ENCODE assay signal across 10 cellular contexts in the genomic region with DNA sequence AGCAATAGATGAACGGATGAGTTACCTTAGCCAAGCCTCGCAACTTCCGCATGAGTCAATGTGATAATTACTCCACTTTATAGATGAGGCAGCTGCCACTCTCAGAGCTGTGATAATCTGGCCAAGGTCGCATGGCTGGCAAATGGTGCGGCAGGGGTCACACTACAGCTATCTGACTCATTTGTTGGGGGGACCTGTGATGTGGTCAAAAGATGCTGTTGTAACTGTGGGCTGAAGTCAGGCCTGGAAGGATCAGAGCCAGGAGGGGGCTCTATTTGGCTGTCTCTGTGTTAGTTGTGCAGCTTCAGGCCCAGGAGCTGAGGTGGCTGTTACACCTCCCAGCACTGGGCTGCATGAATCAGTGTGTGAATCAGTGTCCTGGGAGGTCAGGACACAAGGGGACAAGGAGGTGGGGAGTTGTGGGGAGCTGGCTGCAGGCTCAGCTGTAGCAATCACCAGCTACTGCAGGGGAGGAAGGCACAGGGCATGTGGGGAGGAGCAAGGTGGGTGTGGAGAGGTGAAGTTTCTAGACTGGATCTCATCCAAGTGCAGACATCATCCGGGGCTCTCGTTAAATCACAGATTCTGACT. TPM values are rescaled to one million over a fixed set of nuclear protein-coding genes. Genes with fewer than 3 reads are reported as not detected.
DNase-seq lines count a peak whose midpoint lies in the region; ATAC-seq and TF ChIP-seq lines count a peak whose summit lies in the region.
"Had no signal": no experiment of that assay in that cellular context is flagged by ENCODE, and none has a peak within 500 bp of the region (broad histone marks: within the 10 kb centered on the region; RNA-seq: fewer than 3 reads in every experiment).

No MANE protein-coding gene starts in this region.

- H3K36me3 Mint-ChIP-seq in brain, result no peaks in the 10 kb centered on the region

- ATAC-seq in mucosa of descending colon, result peak; percentile 90

- peaks cover 17% of the 10 kb centered on the region for H3K4me1 Mint-ChIP-seq in brain

- no peaks in the 10 kb centered on the region for H3K36me3 ChIP-seq in mucosa of descending colon (ENCODE audit: low read depth)

- H3K9me3 Mint-ChIP-seq in brain, result peaks cover 0 to 3% (median 0%) of the 10 kb centered on the region in 5 experiments

- H3K4me1 ChIP-seq in mucosa of descending colon (ENCODE audit: low read depth), result peaks cover 21% of the 10 kb centered on the region

- no peaks in the 10 kb centered on the region for H3K9me3 ChIP-seq in mucosa of descending colon

- no peak overlapping the region for H3K4me3 ChIP-seq in mucosa of descending colon

- intact Hi-C loops in mucosa of descending colon (cut with DNase I, micrococcal nuclease), result no loop called here

- H3K4me3 Mint-ChIP-seq in brain, result peak overlapping the region in 2 of 5 experiments; percentile 25 to 29

- peak; percentile 89 for DNase-seq in Caki2 (ENCODE audit: low read depth)
- DNase-seq in LHCN-M2 (ENCODE audit: low read depth), result peak; percentile 89
- DNase-seq in mucosa of descending colon, result peak; percentile 69 to 70 (median 70)
- DNase-seq in C1 segment of cervical spinal cord (lab: John Stamatoyannopoulos, UW), result no peak
- no peak for DNase-seq in activated CD4-positive, alpha-beta T cell treated with anti-CD3 and anti-CD28 coated beads, Interleukin-2, amount 50 U/mL, for 1 hour
- no peak for DNase-seq in HuH-7.5 (ENCODE audit: low spot score)
- no peak for DNase-seq in NCI-H1930 (lab: John Stamatoyannopoulos, UW)

- peak overlapping the region; percentile 42 to 89 (median 72) for H3K27ac Mint-ChIP-seq in brain

- TF ChIP-seq CTCF in brain (conservative IDR thresholded peaks at IDR 0.05) (no peak), mucosa of descending colon (IDR thresholded peaks at IDR 0.05) (no peak)

- in situ Hi-C loops in Caki2 (cut with HindIII; ENCODE audit: low pct_unique_long_range_greater_than_20kb, low sequenced_read_pairs), result no loop called here

- peaks cover 11% of the 10 kb centered on the region for H3K27me3 Mint-ChIP-seq in brain

RNA-seq across cellular contexts. Expression of a gene that starts 33.1 kb away (rescaled TPM):
- total RNA-seq in Caki2 (2014; rRNA removed; shearing (Covaris generic); ENCODE audit: low replicate concordance), result 72.6 and 115 TPM in 2 replicates
- 0.26 and 0.34 TPM in 2 replicates for total RNA-seq in LHCN-M2 (2014; rRNA removed)
- polyA plus RNA-seq in LHCN-M2 (2012), result 0.51 TPM
- polyA plus RNA-seq in brain (ENCODE audit: insufficient read depth, low read depth, low replicate concordance), result 33.4 TPM
- 10 to 100 TPM; 20.1 to 67.5 (median 38.0) TPM for total RNA-seq in mucosa of descending colon

RNA-seq across cellular contexts. Expression of a gene that starts 52.5 kb away (rescaled TPM):
- total RNA-seq in Caki2 (2014; rRNA removed; shearing (Covaris generic); ENCODE audit: low replicate concordance), result not detected in 2 replicates
- total RNA-seq in LHCN-M2 (2014; rRNA removed), result not detected in 2 replicates
- not detected for polyA plus RNA-seq in LHCN-M2 (2012)
- not detected for polyA plus RNA-seq in brain (ENCODE audit: insufficient read depth, low read depth, low replicate concordance)
- not detected for total RNA-seq in mucosa of descending colon
- total RNA-seq: pulmonary artery endothelial cell, temporal lobe had no signal

Comparison
In these comparisons a context has a peak if more than half of its experiments do, and no peak if none do; other contexts are left out.
1. DNase-seq: peak in Caki2 (single experiment), LHCN-M2 (single experiment) and mucosa of descending colon (3 of 3); none in C1 segment of cervical spinal cord (0 of 14), activated CD4-positive, alpha-beta T cell treated with anti-CD3 and anti-CD28 coated beads, Interleukin-2, amount 50 U/mL, for 1 hour (single experiment), HuH-7.5 (single experiment) and NCI-H1930 (0 of 2).
2. RNA of a gene that starts 33.1 kb away (total RNA-seq): 72.6 to 115 TPM in Caki2 and 20.1 to 67.5 TPM in mucosa of descending colon; 0.26 to 0.34 TPM in LHCN-M2; every median in the first group is over 10 times any median in the second.